In genomic region chr18:34077599-34077998, GRCh38 we compare ENCODE assay signal across 24 cellular contexts.
DNase-seq lines count a peak whose midpoint lies in the region; ATAC-seq, FAIRE-seq and TF ChIP-seq lines count a peak whose summit lies in the region.
"Had no signal": no experiment of that assay in that cellular context is flagged by ENCODE, and none has a peak within 500 bp of the region (broad histone marks: within the 10 kb centered on the region; RNA-seq: fewer than 3 reads in every experiment).

No MANE protein-coding gene starts in this region.

- H3K36me3 ChIP-seq in OCI-LY3 (replicated peaks; ENCODE audit: low read depth, low read length) (no peaks in the 10 kb centered on the region), neural cell (ENCODE audit: insufficient read depth, low read length) (no peaks in the 10 kb centered on the region), sigmoid colon (no peaks in the 10 kb centered on the region), H7 (replicated peaks; ENCODE audit: control insufficient read depth, insufficient read depth, low read length) (no peaks in the 10 kb centered on the region)
- H3K36me3 ChIP-seq: SJCRH30 had no signal

- H3K4me1 ChIP-seq in OCI-LY3 (ENCODE audit: low read length) (no peaks in the 10 kb centered on the region), sigmoid colon (no peaks in the 10 kb centered on the region)
- H3K4me1 ChIP-seq: SJCRH30, testis had no signal

- no peak for DNase-seq in D721Med (ENCODE audit: insufficient read length, low spot score)
- no peak for DNase-seq in epithelial cell of proximal tubule (ENCODE audit: low read depth)
- no peak for DNase-seq in sigmoid colon
- no peak for DNase-seq in dorsolateral prefrontal cortex
- no peak for DNase-seq in H7
- DNase-seq: activated CD4-positive, alpha-beta memory T cell treated with anti-CD3 and anti-CD28 coated beads for 36 hours; activated effector memory CD4-positive, alpha-beta T cell treated with Interleukin-2 at 50 U/mL for 16 hours; activated naive CD8-positive, alpha-beta T cell treated with anti-CD3 and anti-CD28 coated beads, Interleukin-2, amount 10 ng/mL, durations not matched to agents 7 days and 5 days; CD4-positive, alpha-beta memory T cell; DMS79; left ventricle myocardium superior; NCI-H2227 treated with DMSO at 0.1 percent for 48 hours; nephron progenitor cell; SJCRH30; stimulated activated naive CD4-positive, alpha-beta T cell; T-helper 17 cell; testis had no signal

- H2AFZ ChIP-seq in OCI-LY3 (ENCODE audit: low read depth, low read length) (no peak overlapping the region), neural cell (ENCODE audit: low read depth, low read length) (no peak overlapping the region)

- intact Hi-C loops in sigmoid colon (cut with DNase I): no loop called here
- intact Hi-C loops in dorsolateral prefrontal cortex (cut with DNase I): no loop called here

- TF ChIP-seq EP300 in neural cell (conservative IDR thresholded peaks at IDR 0.05; ENCODE audit: poor library complexity, severe bottlenecking): no peak
- no peak for TF ChIP-seq EP300 in sigmoid colon (IDR thresholded peaks at IDR 0.05)

- no peak overlapping the region for H3K4me3 ChIP-seq in OCI-LY3 (ENCODE audit: low read length)
- H3K4me3 ChIP-seq in epithelial cell of proximal tubule (ENCODE audit: low read depth, low read length): no peak overlapping the region
- no peak overlapping the region for H3K4me3 ChIP-seq in neural cell (ENCODE audit: low read length)
- H3K4me3 ChIP-seq in sigmoid colon: no peak overlapping the region
- no peak overlapping the region for H3K4me3 ChIP-seq in dorsolateral prefrontal cortex
- no peak overlapping the region for H3K4me3 ChIP-seq in H7 (ENCODE audit: insufficient read depth, low read depth, low read length)
- H3K4me3 ChIP-seq: SJCRH30, testis had no signal

- H3K79me2 ChIP-seq in OCI-LY3 (ENCODE audit: low read length) (no peaks in the 10 kb centered on the region), neural cell (replicated peaks; ENCODE audit: insufficient read depth, low read length) (no peaks in the 10 kb centered on the region)

- TF ChIP-seq RAD21 in neural cell (conservative IDR thresholded peaks at IDR 0.05): peak; percentile 44

- no peak for ATAC-seq in GM19023 (IDR thresholded peaks at IDR 0.05; ENCODE audit: unreplicated experiment)
- ATAC-seq: left ventricle myocardium superior, Panc1, T-helper 17 cell, WTC11 had no signal

- no peaks in the 10 kb centered on the region for H3K27me3 ChIP-seq in OCI-LY3 (ENCODE audit: low read depth, low read length)
- no peaks in the 10 kb centered on the region for H3K27me3 ChIP-seq in neural cell (ENCODE audit: insufficient read depth, low read depth, low read length)
- H3K27me3 ChIP-seq in sigmoid colon: no peaks in the 10 kb centered on the region
- H3K27me3 ChIP-seq in dorsolateral prefrontal cortex: no peaks in the 10 kb centered on the region
- H3K27me3 ChIP-seq in H7 (ENCODE audit: control insufficient read depth, insufficient read depth, low read length): no peaks in the 10 kb centered on the region
- H3K27me3 ChIP-seq: SJCRH30, testis had no signal

- H3K27ac ChIP-seq in OCI-LY3 (ENCODE audit: low read length) (no peak overlapping the region), neural cell (ENCODE audit: low read length) (no peak overlapping the region), sigmoid colon (no peak overlapping the region), dorsolateral prefrontal cortex (no peak overlapping the region)
- H3K27ac ChIP-seq: KMS-11, SJCRH30, testis had no signal

- TF ChIP-seq CTCF in D721Med (IDR thresholded peaks at IDR 0.05; ENCODE audit: insufficient read depth, missing control alignments): no peak
- TF ChIP-seq CTCF in OCI-LY3 (IDR thresholded peaks at IDR 0.05; ENCODE audit: low read depth, low read length): peak; percentile 32
- peak; percentile 33 for TF ChIP-seq CTCF in epithelial cell of proximal tubule (conservative IDR thresholded peaks at IDR 0.05; ENCODE audit: low read depth, low read length)
- TF ChIP-seq CTCF in neural cell (IDR thresholded peaks at IDR 0.05; ENCODE audit: poor library complexity, severe bottlenecking): peak; percentile 36
- no peak for TF ChIP-seq CTCF in sigmoid colon (IDR thresholded peaks at IDR 0.05)
- peak in 20 of 56 donors; percentile 9 to 39 (median 20) for TF ChIP-seq CTCF in dorsolateral prefrontal cortex (IDR thresholded peaks at IDR 0.05 in 54 of 56, conservative IDR thresholded peaks at IDR 0.05 in 2 of 56; ENCODE audit: low read depth in 1 of 56, partially characterized antibody in 56 of 56)

- H3K9ac ChIP-seq in OCI-LY3 (ENCODE audit: low read length): no peak overlapping the region
- no peak overlapping the region for H3K9ac ChIP-seq in neural cell (ENCODE audit: low read length)
- H3K9ac ChIP-seq: KMS-11 had no signal

- H4K20me1 ChIP-seq in OCI-LY3 (ENCODE audit: insufficient read depth, low read length) (no peaks in the 10 kb centered on the region), neural cell (ENCODE audit: insufficient read depth) (no peaks in the 10 kb centered on the region)

- H3K9me3 ChIP-seq in OCI-LY3 (ENCODE audit: insufficient read depth, low read length): no peaks in the 10 kb centered on the region
- no peaks in the 10 kb centered on the region for H3K9me3 ChIP-seq in neural cell (ENCODE audit: low read length)
- no peaks in the 10 kb centered on the region for H3K9me3 ChIP-seq in sigmoid colon
- H3K9me3 ChIP-seq: SJCRH30, testis had no signal

- no peaks in the 10 kb centered on the region for H3F3A ChIP-seq in neural cell (ENCODE audit: insufficient read depth, low read length, poor library complexity, severe bottlenecking)

- TF ChIP-seq POLR2A in sigmoid colon (IDR thresholded peaks at IDR 0.05): no peak

- FAIRE-seq in D721Med (lab: Jason Lieb, UNC): peak; percentile 21
- FAIRE-seq: GM12891 had no signal

- H3K4me2 ChIP-seq in OCI-LY3 (ENCODE audit: low read length) (no peak overlapping the region), neural cell (ENCODE audit: low read length) (no peak overlapping the region)
- H3K4me2 ChIP-seq: KMS-11 had no signal

- H3K9me2 ChIP-seq in neural cell (ENCODE audit: insufficient read depth, low read length): no peaks in the 10 kb centered on the region

TF ChIP-seq in neural cell, 6 proteins besides CTCF, POLR2A, EP300 and RAD21:
- no peak for TF ChIP-seq REST (IDR thresholded peaks at IDR 0.05; ENCODE audit: borderline replicate concordance)
- TF ChIP-seq MXI1 (conservative IDR thresholded peaks at IDR 0.05; ENCODE audit: poor library complexity, severe bottlenecking): no peak
- TF ChIP-seq EZH2 (IDR thresholded peaks at IDR 0.05; ENCODE audit: borderline replicate concordance, insufficient read depth, low read length, poor library complexity, severe bottlenecking): no peak
- no peak for TF ChIP-seq POLR2AphosphoS5 (IDR thresholded peaks at IDR 0.05)
- no peak for TF ChIP-seq TAF1 (IDR thresholded peaks at IDR 0.05; ENCODE audit: low read depth)
- no peak for TF ChIP-seq SMC3 (conservative IDR thresholded peaks at IDR 0.05; ENCODE audit: poor library complexity)

Comparison
In these comparisons a context has a peak if more than half of its experiments do, and no peak if none do; other contexts are left out.
1. CTCF ChIP-seq: peak in OCI-LY3 (single experiment), epithelial cell of proximal tubule (single experiment) and neural cell (single experiment); none in D721Med (single experiment) and sigmoid colon (0 of 4).